16 cellular contexts compared by ENCODE assay signal in the genomic region with DNA sequence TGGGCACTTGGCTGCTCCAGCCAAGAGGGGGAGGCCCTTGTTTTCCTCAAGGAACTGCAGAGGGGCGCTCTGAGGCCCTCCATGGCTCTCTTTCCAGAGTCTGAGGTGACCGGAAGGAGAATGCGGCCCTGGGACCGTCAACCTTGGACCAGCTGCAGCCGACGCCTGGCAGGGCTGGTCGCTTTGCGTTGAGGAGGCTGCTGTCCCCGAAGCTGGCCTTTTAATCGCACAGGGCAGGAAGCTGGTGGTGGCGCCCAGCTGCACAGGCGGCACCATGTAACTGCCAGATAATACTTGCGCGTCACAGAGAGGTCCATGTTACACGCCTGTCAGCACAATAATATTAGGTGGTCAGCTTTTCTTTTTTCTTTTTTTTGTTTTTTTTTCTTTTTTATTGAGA. TPM values are rescaled to one million over a fixed set of nuclear protein-coding genes. Genes with fewer than 3 reads are reported as not detected.
DNase-seq lines count a peak whose midpoint lies in the region; ATAC-seq and TF ChIP-seq lines count a peak whose summit lies in the region.
"Had no signal": no experiment of that assay in that cellular context is flagged by ENCODE, and none has a peak within 500 bp of the region (broad histone marks: within the 10 kb centered on the region; RNA-seq: fewer than 3 reads in every experiment).

No MANE protein-coding gene starts in this region.

- H3K9me3 Mint-ChIP-seq in central memory CD8-positive, alpha-beta T cell: no peaks in the 10 kb centered on the region
- H3K9me3 Mint-ChIP-seq: activated CD4-positive, alpha-beta T cell treated with anti-CD3 and anti-CD28 coated beads, Interleukin-2, amount 10 ng/mL, durations not matched to agents 24 days and 14 days; stimulated activated naive B cell treated with anti-CD40 and anti-IgM and Interleukin-4, amounts not matched to agents 10 μg/mL and 1 μg/mL and 100 μg/mL, for 72 hours had no signal

- TF ChIP-seq CTCF in parathyroid adenoma (IDR thresholded peaks at IDR 0.05) (no peak), upper lobe of right lung (IDR thresholded peaks at IDR 0.05) (no peak)

- peaks cover 2% of the 10 kb centered on the region for H3K79me2 ChIP-seq in parathyroid adenoma

- intact Hi-C loops in upper lobe of right lung (cut with DNase I): no loop called here

- no peaks in the 10 kb centered on the region for H3K27me3 Mint-ChIP-seq in central memory CD8-positive, alpha-beta T cell
- H3K27me3 Mint-ChIP-seq: activated CD4-positive, alpha-beta T cell treated with anti-CD3 and anti-CD28 coated beads, Interleukin-2, amount 10 ng/mL, durations not matched to agents 24 days and 14 days; stimulated activated naive B cell treated with anti-CD40 and anti-IgM and Interleukin-4, amounts not matched to agents 10 μg/mL and 1 μg/mL and 100 μg/mL, for 72 hours had no signal

- H3K27ac ChIP-seq in parathyroid adenoma (no peak overlapping the region), upper lobe of right lung (no peak overlapping the region)
- H3K27ac ChIP-seq: GM23248 had no signal

- H3K4me2 ChIP-seq in parathyroid adenoma (ENCODE audit: low read length): no peak overlapping the region

- peak; percentile 39 for DNase-seq in DMS 273 (lab: John Stamatoyannopoulos, UW; ENCODE audit: unreplicated experiment)
- no peak for DNase-seq in DMS 273 treated with DMSO at 0.1 percent for 48 hours (lab: John Stamatoyannopoulos, UW)
- DNase-seq in HUDEP-2 (lab: John Stamatoyannopoulos, UW; ENCODE audit: unreplicated experiment in 76 of 76): peak in 52 of 76 experiments; percentile 4 to 67 (median 40)
- no peak for DNase-seq in central memory CD8-positive, alpha-beta T cell (ENCODE audit: low spot score in 2 of 2)
- no peak for DNase-seq in upper lobe of right lung
- DNase-seq in cortex of kidney (lab: John Stamatoyannopoulos, UW): no peak
- DNase-seq in T-helper 9 cell: no peak
- DNase-seq: amniotic stem cell; foreskin melanocyte; GM23248; MM.1S; NCI-H187 treated with DMSO at 0.1 percent for 48 hours; stimulated activated naive B cell treated with anti-CD40 and anti-IgM and Interleukin-4, amounts not matched to agents 10 μg/mL and 1 μg/mL and 100 μg/mL, for 72 hours had no signal

- no peak overlapping the region for H3K9ac ChIP-seq in parathyroid adenoma
- H3K9ac ChIP-seq: GM23248 had no signal

- H3K4me1 ChIP-seq in parathyroid adenoma (no peaks in the 10 kb centered on the region), upper lobe of right lung (peaks cover 9% of the 10 kb centered on the region)

- no peak overlapping the region for H3K4me3 ChIP-seq in parathyroid adenoma (ENCODE audit: low read depth, low read length)
- no peak overlapping the region for H3K4me3 ChIP-seq in upper lobe of right lung

- H2AFZ ChIP-seq in parathyroid adenoma: peak overlapping the region; percentile 97

- H3K27me3 ChIP-seq in parathyroid adenoma (ENCODE audit: control insufficient read depth, insufficient read depth, low read length) (no peaks in the 10 kb centered on the region), upper lobe of right lung (no peaks in the 10 kb centered on the region)
- H3K27me3 ChIP-seq: upper lobe of left lung had no signal

- H3K36me3 ChIP-seq in parathyroid adenoma (ENCODE audit: control insufficient read depth, insufficient read depth, low read length) (no peaks in the 10 kb centered on the region), upper lobe of right lung (no peaks in the 10 kb centered on the region)
- H3K36me3 ChIP-seq: upper lobe of left lung had no signal

- peaks cover 14% of the 10 kb centered on the region for H3K36me3 Mint-ChIP-seq in central memory CD8-positive, alpha-beta T cell (ENCODE audit: insufficient read depth)

- no peak overlapping the region for H3K27ac Mint-ChIP-seq in central memory CD8-positive, alpha-beta T cell (ENCODE audit: low read depth)
- H3K27ac Mint-ChIP-seq: stimulated activated naive B cell treated with anti-CD40 and anti-IgM and Interleukin-4, amounts not matched to agents 10 μg/mL and 1 μg/mL and 100 μg/mL, for 72 hours had no signal

- H3K4me3 Mint-ChIP-seq in central memory CD8-positive, alpha-beta T cell: peak overlapping the region; percentile 96

- H3K9me3 ChIP-seq in parathyroid adenoma (ENCODE audit: control insufficient read depth, low read length) (no peaks in the 10 kb centered on the region), upper lobe of right lung (no peaks in the 10 kb centered on the region)
- H3K9me3 ChIP-seq: upper lobe of left lung had no signal

- H3K4me1 Mint-ChIP-seq in central memory CD8-positive, alpha-beta T cell: peaks cover 20% of the 10 kb centered on the region

- ATAC-seq in central memory CD8-positive, alpha-beta T cell (replicated peaks; ENCODE audit: extremely low read depth, poor library complexity, severe bottlenecking): no peak
- no peak for ATAC-seq in upper lobe of right lung

RNA-seq across cellular contexts. Expression of gene HLTF, which starts 0.9 kb away (rescaled TPM):
- 20.0 TPM for total RNA-seq in upper lobe of right lung

RNA-seq across cellular contexts. Expression of gene HPS3, which starts 42.2 kb away (rescaled TPM):
- 19.9 TPM for total RNA-seq in upper lobe of right lung

Comparison
In these comparisons a context has a peak if more than half of its experiments do, and no peak if none do; other contexts are left out.
1. DNase-seq: peak in DMS 273 (single experiment) and HUDEP-2 (52 of 76); none in DMS 273 treated with DMSO at 0.1 percent for 48 hours (single experiment), central memory CD8-positive, alpha-beta T cell (0 of 2), upper lobe of right lung (single experiment), cortex of kidney (single experiment) and T-helper 9 cell (single experiment).